Comparison of ENCODE assay signal across 20 cellular contexts in genomic region chr9:2028888-2029287, GRCh38.
"Had no signal": no experiment of that assay in that cellular context is flagged by ENCODE, and none has a peak within 500 bp of the region (broad histone marks: within the 10 kb centered on the region; RNA-seq: fewer than 3 reads in every experiment).

No MANE protein-coding gene starts in this region.

- H3K27ac Mint-ChIP-seq: activated CD4-positive, alpha-beta memory T cell treated with anti-CD3 and anti-CD28 coated beads for 36 hours; activated naive CD8-positive, alpha-beta T cell treated with anti-CD3 and anti-CD28 coated beads, Interleukin-2, amount 10 ng/mL, durations not matched to agents 7 days and 5 days; activated T-helper 1 cell treated with anti-CD3 and anti-CD28 coated beads, Interleukin-12 subunit alpha, Interleukin-12 subunit beta, Interleukin-2, Interleukin-4 antibody, amounts not matched to agents 30 ng/mL and 10 ng/mL and 1 ng/mL, durations not matched to agents 14 hours and 24 hours and 36 hours; nephron progenitor cell; stimulated activated naive CD8-positive, alpha-beta T cell treated with anti-CD3 and anti-CD28 coated beads, Interleukin-15, Interleukin-2, amounts not matched to agents 100 ng/mL and 50 ng/mL, for 24 hours had no signal

- H3K4me3 Mint-ChIP-seq: activated CD4-positive, alpha-beta memory T cell treated with anti-CD3 and anti-CD28 coated beads for 36 hours; activated naive CD8-positive, alpha-beta T cell treated with anti-CD3 and anti-CD28 coated beads, Interleukin-2, amount 10 ng/mL, durations not matched to agents 7 days and 5 days; activated T-helper 1 cell treated with anti-CD3 and anti-CD28 coated beads, Interleukin-12 subunit alpha, Interleukin-12 subunit beta, Interleukin-2, Interleukin-4 antibody, amounts not matched to agents 30 ng/mL and 10 ng/mL and 1 ng/mL, durations not matched to agents 14 hours and 24 hours and 36 hours; nephron progenitor cell; stimulated activated naive CD8-positive, alpha-beta T cell treated with anti-CD3 and anti-CD28 coated beads, Interleukin-15, Interleukin-2, amounts not matched to agents 100 ng/mL and 50 ng/mL, for 24 hours had no signal

- H3K9me3 Mint-ChIP-seq: activated CD4-positive, alpha-beta memory T cell treated with anti-CD3 and anti-CD28 coated beads for 36 hours; activated naive CD8-positive, alpha-beta T cell treated with anti-CD3 and anti-CD28 coated beads, Interleukin-2, amount 10 ng/mL, durations not matched to agents 7 days and 5 days; activated T-helper 1 cell treated with anti-CD3 and anti-CD28 coated beads, Interleukin-12 subunit alpha, Interleukin-12 subunit beta, Interleukin-2, Interleukin-4 antibody, amounts not matched to agents 30 ng/mL and 10 ng/mL and 1 ng/mL, durations not matched to agents 14 hours and 24 hours and 36 hours; nephron progenitor cell; stimulated activated naive CD8-positive, alpha-beta T cell treated with anti-CD3 and anti-CD28 coated beads, Interleukin-15, Interleukin-2, amounts not matched to agents 100 ng/mL and 50 ng/mL, for 24 hours; T-cell had no signal

- ATAC-seq: foreskin keratinocyte, right cardiac atrium, T-cell had no signal

- H3K27ac ChIP-seq: foreskin keratinocyte, left ventricle myocardium inferior, tibial artery had no signal

- DNase-seq: activated CD4-positive, alpha-beta memory T cell treated with anti-CD3 and anti-CD28 coated beads for 36 hours; activated CD4-positive, alpha-beta T cell treated with anti-CD3 and anti-CD28 coated beads for 48 hours; activated CD4-positive, CD25-positive, alpha-beta regulatory T cell; activated gamma-delta T cell treated with Interleukin-2 at 50 U/mL for 16 hours; activated naive CD8-positive, alpha-beta T cell treated with anti-CD3 and anti-CD28 coated beads, Interleukin-2, amount 10 ng/mL, durations not matched to agents 7 days and 5 days; amygdala; cortex of kidney; erythroblast; foreskin keratinocyte; kidney glomerular epithelial cell; left ventricle myocardium inferior; midbrain; nephron progenitor cell; stimulated activated CD4-positive, alpha-beta T cell treated with anti-CD3 and anti-CD28 coated beads, Interleukin-4, amount 100 ng/mL, for 24 hours; substantia nigra; T-cell; tibial artery had no signal

- H3K27me3 Mint-ChIP-seq: activated CD4-positive, alpha-beta memory T cell treated with anti-CD3 and anti-CD28 coated beads for 36 hours; activated naive CD8-positive, alpha-beta T cell treated with anti-CD3 and anti-CD28 coated beads, Interleukin-2, amount 10 ng/mL, durations not matched to agents 7 days and 5 days; stimulated activated naive CD8-positive, alpha-beta T cell treated with anti-CD3 and anti-CD28 coated beads, Interleukin-15, Interleukin-2, amounts not matched to agents 100 ng/mL and 50 ng/mL, for 24 hours; T-cell had no signal
